In genomic region chr3:414063-414462, GRCh38 we compare ENCODE assay signal across 9 cellular contexts.
A peak's percentile ranks its signal among the peaks of the same experiment; 100 is the strongest.
DNase-seq lines count a peak whose midpoint lies in the region; ATAC-seq and TF ChIP-seq lines count a peak whose summit lies in the region.
"Had no signal": no experiment of that assay in that cellular context is flagged by ENCODE, and none has a peak within 500 bp of the region (broad histone marks: within the 10 kb centered on the region; RNA-seq: fewer than 3 reads in every experiment).

No MANE protein-coding gene starts in this region.

- H3K4me3 Mint-ChIP-seq in mesothelial cell of epicardium = no peak overlapping the region
- H3K4me3 Mint-ChIP-seq in activated CD4-positive, alpha-beta memory T cell treated with anti-CD3 and anti-CD28 coated beads for 36 hours = no peak overlapping the region

- peak; percentile 59 for ATAC-seq in HG03439 (IDR thresholded peaks at IDR 0.05; ENCODE audit: unreplicated experiment)

- no peaks in the 10 kb centered on the region for H3K4me1 Mint-ChIP-seq in mesothelial cell of epicardium
- H3K4me1 Mint-ChIP-seq in activated CD4-positive, alpha-beta memory T cell treated with anti-CD3 and anti-CD28 coated beads for 36 hours (ENCODE audit: low read depth) = no peaks in the 10 kb centered on the region

- intact Hi-C loops in activated CD4-positive, alpha-beta memory T cell treated with anti-CD3 and anti-CD28 coated beads for 36 hours (cut with micrococcal nuclease) = no loop called here

- no peaks in the 10 kb centered on the region for H3K36me3 Mint-ChIP-seq in mesothelial cell of epicardium
- no peaks in the 10 kb centered on the region for H3K36me3 Mint-ChIP-seq in activated CD4-positive, alpha-beta memory T cell treated with anti-CD3 and anti-CD28 coated beads for 36 hours

- CTCF ChIA-PET in activated CD4-positive, alpha-beta memory T cell treated with anti-CD3 and anti-CD28 coated beads for 36 hours (lab: Charles Lee) = interaction anchor here (1.8 kb wide), 1 partner anchor 60 kb away, joined by 4 read pairs; no protein-coding TSS in a partner anchor
- CTCF ChIA-PET in HEK293T (lab: Yijun Ruan, JAX) = no interaction called here

- POLR2A ChIA-PET in activated CD4-positive, alpha-beta memory T cell treated with anti-CD3 and anti-CD28 coated beads for 36 hours (lab: Charles Lee) = no interaction called here
- POLR2A ChIA-PET in HEK293T (lab: Yijun Ruan, JAX) = no interaction called here

- H3K27ac Mint-ChIP-seq in mesothelial cell of epicardium = no peak overlapping the region
- H3K27ac Mint-ChIP-seq in activated CD4-positive, alpha-beta memory T cell treated with anti-CD3 and anti-CD28 coated beads for 36 hours = no peak overlapping the region

- peaks cover 40% of the 10 kb centered on the region for H3K27me3 Mint-ChIP-seq in mesothelial cell of epicardium (ENCODE audit: low read depth)
- no peaks in the 10 kb centered on the region for H3K27me3 Mint-ChIP-seq in activated CD4-positive, alpha-beta memory T cell treated with anti-CD3 and anti-CD28 coated beads for 36 hours

- no peak for DNase-seq in mesothelial cell of epicardium (ENCODE audit: low spot score in 2 of 2, unreplicated experiment in 2 of 2)
- no peak for DNase-seq in NCI-H524 treated with DMSO at 0.1 percent for 48 hours (lab: John Stamatoyannopoulos, UW)
- DNase-seq in activated CD4-positive, alpha-beta memory T cell treated with anti-CD3 and anti-CD28 coated beads for 36 hours = no peak
- no peak for DNase-seq in HEK293T (ENCODE audit: extremely low spot score)
- DNase-seq: midbrain had no signal

- no peak overlapping the region for H3K27ac ChIP-seq in VCaP
- H3K27ac ChIP-seq: HL-60 had no signal

- TF ChIP-seq CTCF in GM12873 (IDR thresholded peaks at IDR 0.05; ENCODE audit: insufficient read depth, low read depth, low read length, missing control alignments) (peak; percentile 27), VCaP (conservative IDR thresholded peaks at IDR 0.05) (peak; percentile 74), mesothelial cell of epicardium (IDR thresholded peaks at IDR 0.05; ENCODE audit: unreplicated experiment) (peak; percentile 83)

- H3K9me3 Mint-ChIP-seq in mesothelial cell of epicardium = no peaks in the 10 kb centered on the region
- H3K9me3 Mint-ChIP-seq in activated CD4-positive, alpha-beta memory T cell treated with anti-CD3 and anti-CD28 coated beads for 36 hours = no peaks in the 10 kb centered on the region

TF ChIP-seq in HEK293T, 16 proteins besides CTCF, POLR2A, EP300 and RAD21:
- TF ChIP-seq SUZ12 (IDR thresholded peaks at IDR 0.05) = no peak
- TF ChIP-seq LEF1 (IDR thresholded peaks at IDR 0.05; ENCODE audit: borderline replicate concordance) = no peak
- no peak for TF ChIP-seq TARDBP (IDR thresholded peaks at IDR 0.05)
- TF ChIP-seq ELF4 (IDR thresholded peaks at IDR 0.05) = no peak
- TF ChIP-seq L3MBTL2 (conservative IDR thresholded peaks at IDR 0.05) = no peak
- no peak for TF ChIP-seq BHLHE40 (IDR thresholded peaks at IDR 0.05; ENCODE audit: borderline replicate concordance)
- no peak for TF ChIP-seq SP1 (IDR thresholded peaks at IDR 0.05)
- TF ChIP-seq FOXA1 (IDR thresholded peaks at IDR 0.05) = no peak
- TF ChIP-seq FOXM1 (IDR thresholded peaks at IDR 0.05; ENCODE audit: borderline replicate concordance) = no peak
- no peak for TF ChIP-seq ZNF384 (IDR thresholded peaks at IDR 0.05)
- no peak for TF ChIP-seq ARNT (IDR thresholded peaks at IDR 0.05)
- no peak for TF ChIP-seq NFRKB (IDR thresholded peaks at IDR 0.05)
- no peak for TF ChIP-seq HDGF (IDR thresholded peaks at IDR 0.05; ENCODE audit: borderline replicate concordance)
- no peak for TF ChIP-seq CTBP1 (IDR thresholded peaks at IDR 0.05; ENCODE audit: borderline replicate concordance)
- TF ChIP-seq FOXK2 (IDR thresholded peaks at IDR 0.05) = no peak
- no peak for TF ChIP-seq PKNOX1 (IDR thresholded peaks at IDR 0.05)

Comparison
In these comparisons a context has a peak if more than half of its experiments do, and no peak if none do; other contexts are left out.
1. CTCF ChIP-seq: peak in every context shown above with its lines; median percentile 83 in mesothelial cell of epicardium; 74 in VCaP; 27 in GM12873.